Comparison of ENCODE assay signal across 24 cellular contexts in genomic region chr3:63580151-63580550, GRCh38.
DNase-seq lines count a peak whose midpoint lies in the region; FAIRE-seq and TF ChIP-seq lines count a peak whose summit lies in the region.
"Had no signal": no experiment of that assay in that cellular context is flagged by ENCODE, and none has a peak within 500 bp of the region (broad histone marks: within the 10 kb centered on the region; RNA-seq: fewer than 3 reads in every experiment).

No MANE protein-coding gene starts in this region.

- no peak overlapping the region for H3K27ac ChIP-seq in A673 (ENCODE audit: low read depth, low read length, poor library complexity, severe bottlenecking)
- no peak overlapping the region for H3K27ac ChIP-seq in right atrium auricular region
- H3K27ac ChIP-seq: BLaER1, HL-60, SJCRH30 had no signal

- DNase-seq in A673 (ENCODE audit: low spot score) (peak; percentile 4), EL (peak; percentile 1), NCI-H69 (lab: John Stamatoyannopoulos, UW) (peak; percentile 56), bronchial epithelial cell (ENCODE audit: low read depth) (peak; percentile 61), germinal center (ENCODE audit: low spot score) (no peak), right atrium auricular region (ENCODE audit: low spot score) (no peak)
- no peak for DNase-seq in activated CD4-positive, alpha-beta T cell treated with anti-CD3 and anti-CD28 coated beads for 48 hours
- DNase-seq: Caco-2; CD4-positive, alpha-beta T cell; DMS 273 treated with DMSO at 0.1 percent for 48 hours; H7; KBM-7; NCI-H1694; NCI-H2107; NCI-H226; NCI-H524 treated with DMSO at 0.1 percent for 48 hours; RPMI8226; SJCRH30; T-cell had no signal

- H3K4me1 ChIP-seq in A673 (ENCODE audit: insufficient read depth, low read length, poor library complexity, severe bottlenecking): no peaks in the 10 kb centered on the region
- no peaks in the 10 kb centered on the region for H3K4me1 ChIP-seq in right atrium auricular region
- H3K4me1 ChIP-seq: BLaER1, SJCRH30 had no signal

- CTCF ChIA-PET in A673 (lab: Charles Lee): no interaction called here

- no peaks in the 10 kb centered on the region for H3K36me3 ChIP-seq in A673 (ENCODE audit: insufficient read depth, low read length, poor library complexity, severe bottlenecking)
- no peaks in the 10 kb centered on the region for H3K36me3 ChIP-seq in bronchial epithelial cell (ENCODE audit: control insufficient read depth, insufficient read depth, low read length)
- H3K36me3 ChIP-seq in right atrium auricular region: no peaks in the 10 kb centered on the region
- H3K36me3 ChIP-seq: BLaER1, SJCRH30 had no signal

- TF ChIP-seq CTCF in A673 (conservative IDR thresholded peaks at IDR 0.05; ENCODE audit: low read depth, low read length): no peak
- TF ChIP-seq CTCF in bronchial epithelial cell (IDR thresholded peaks at IDR 0.05; ENCODE audit: insufficient read depth, low read length, severe bottlenecking): no peak
- TF ChIP-seq CTCF in right atrium auricular region (IDR thresholded peaks at IDR 0.05): no peak

- BruUV-seq in A673 (replicated peaks; lab: Mats Ljungman, UMichigan): no TSS peak

- H3K27me3 ChIP-seq in A673 (replicated peaks; ENCODE audit: insufficient read depth, low read depth, low read length, poor library complexity): no peaks in the 10 kb centered on the region
- peaks cover 2% of the 10 kb centered on the region for H3K27me3 ChIP-seq in bronchial epithelial cell (ENCODE audit: control insufficient read depth, insufficient read depth, low read length)
- H3K27me3 ChIP-seq in right atrium auricular region: no peaks in the 10 kb centered on the region
- H3K27me3 ChIP-seq: BLaER1, SJCRH30 had no signal

- H3K4me3 ChIP-seq in A673 (ENCODE audit: low read depth, low read length, poor library complexity, severe bottlenecking) (no peak overlapping the region), bronchial epithelial cell (ENCODE audit: low read depth, low read length) (no peak overlapping the region), right atrium auricular region (no peak overlapping the region)
- H3K4me3 ChIP-seq: BLaER1, SJCRH30 had no signal

- FAIRE-seq in bronchial epithelial cell (lab: Jason Lieb, UNC): no peak
- FAIRE-seq: G401.6, GM12892, HepG2 had no signal

- POLR2A ChIA-PET in A673 (lab: Charles Lee; ENCODE audit: low non-redundant PET): no interaction called here

- H3K9me3 ChIP-seq in A673 (ENCODE audit: low read depth, low read length, poor library complexity, severe bottlenecking) (no peaks in the 10 kb centered on the region), right atrium auricular region (no peaks in the 10 kb centered on the region)
- H3K9me3 ChIP-seq: BLaER1, Caco-2, SJCRH30 had no signal

- intact Hi-C loops in A673 (cut with micrococcal nuclease; ENCODE audit: unreplicated experiment): no loop called here

Comparison
In these comparisons a context has a peak if more than half of its experiments do, and no peak if none do; other contexts are left out.
1. DNase-seq: peak in A673 (single experiment), EL (single experiment), NCI-H69 (single experiment) and bronchial epithelial cell (single experiment); none in activated CD4-positive, alpha-beta T cell treated with anti-CD3 and anti-CD28 coated beads for 48 hours (single experiment), germinal center (single experiment) and right atrium auricular region (single experiment).